8 cellular contexts compared by ENCODE assay signal in genomic region chr21:45294509-45295291, GRCh38. TPM values are rescaled to one million over a fixed set of nuclear protein-coding genes. Genes with fewer than 3 reads are reported as not detected.
DNase-seq lines count a peak whose midpoint lies in the region; ATAC-seq, FAIRE-seq and TF ChIP-seq lines count a peak whose summit lies in the region.

No MANE protein-coding gene starts in this region.

- no peaks in the 10 kb centered on the region for H3K27me3 ChIP-seq in ascending aorta
- no peaks in the 10 kb centered on the region for H3K27me3 ChIP-seq in iPS-15b (ENCODE audit: control insufficient read depth, insufficient read depth, low read length)
- peaks cover 8 to 30% (median 19%) of the 10 kb centered on the region in 3 donors for H3K27me3 ChIP-seq in skeletal muscle tissue (ENCODE audit: control insufficient read depth in 3 of 3, insufficient read depth in 3 of 3, low read length in 3 of 3)

- no peak for ATAC-seq in GM19467 (IDR thresholded peaks at IDR 0.05; ENCODE audit: unreplicated experiment)

- peak overlapping the region; percentile 65 for H3K9ac ChIP-seq in iPS-15b (ENCODE audit: low read depth, low read length)
- peak overlapping the region; percentile 53 to 68 (median 65) for H3K9ac ChIP-seq in skeletal muscle tissue (ENCODE audit: low read depth in 1 of 3, low read length in 3 of 3)

- intact Hi-C loops in ascending aorta (cut with DNase I) = loop anchor here (1.0 to 5.0 kb wide), 4 partner anchors 25 to 422 kb away; partner anchors contain the start of gene PTTG1IP

- H3K4me3 ChIP-seq in ascending aorta (peak overlapping the region in 1 of 2 donors; percentile 15), iPS-15b (ENCODE audit: low read depth, low read length) (no peak overlapping the region), skeletal muscle tissue (ENCODE audit: low read length in 3 of 3) (peak overlapping the region in 2 of 3 donors; percentile 9 to 29)

- DNase-seq in H54 (ENCODE audit: insufficient read length, low spot score) (peak; percentile 99), ascending aorta (ENCODE audit: low spot score in 2 of 2) (peak; percentile 68 to 97), GDM1 (lab: John Stamatoyannopoulos, UW) (no peak), Kasumi-1 (lab: John Stamatoyannopoulos, UW) (no peak)
- no peak for DNase-seq in stimulated activated naive CD4-positive, alpha-beta T cell treated with Interleukin-2 at 50 U/mL for 16 hours (lab: John Stamatoyannopoulos, UW)

- FAIRE-seq in H54 (lab: Jason Lieb, UNC) = no peak

- H3K27ac ChIP-seq in ascending aorta (peak overlapping the region; percentile 78 to 99), skeletal muscle tissue (ENCODE audit: low read depth, low read length) (peak overlapping the region; percentile 86)

- H3K9me3 ChIP-seq in ascending aorta (no peaks in the 10 kb centered on the region), iPS-15b (ENCODE audit: control insufficient read depth, insufficient read depth, low read length) (no peaks in the 10 kb centered on the region), skeletal muscle tissue (ENCODE audit: control insufficient read depth in 3 of 3, low read length in 3 of 3) (no peaks in the 10 kb centered on the region)

- no peaks in the 10 kb centered on the region for H3K36me3 ChIP-seq in ascending aorta
- no peaks in the 10 kb centered on the region for H3K36me3 ChIP-seq in iPS-15b (ENCODE audit: control insufficient read depth, insufficient read depth, low read length)
- H3K36me3 ChIP-seq in skeletal muscle tissue (ENCODE audit: control insufficient read depth in 3 of 3, insufficient read depth in 3 of 3, low read length in 3 of 3) = no peaks in the 10 kb centered on the region

- H3K4me1 ChIP-seq in ascending aorta = peaks cover 21 to 30% of the 10 kb centered on the region in 2 donors
- H3K4me1 ChIP-seq in iPS-15b (ENCODE audit: control insufficient read depth, insufficient read depth, low read length) = no peaks in the 10 kb centered on the region
- peaks cover 30 to 48% (median 40%) of the 10 kb centered on the region in 3 donors for H3K4me1 ChIP-seq in skeletal muscle tissue (ENCODE audit: control insufficient read depth in 3 of 3, insufficient read depth in 3 of 3, low read length in 3 of 3)

- no peak for TF ChIP-seq CTCF in ascending aorta (IDR thresholded peaks at IDR 0.05)

- peak; percentile 22; the same call in 1 of the 2 replicates for TF ChIP-seq POLR2A in H54 (IDR thresholded peaks at IDR 0.05; ENCODE audit: low read depth, low read length)

RNA-seq across cellular contexts. Expression of gene POFUT2, which starts 7.0 kb away (rescaled TPM):
- 39.4 TPM for total RNA-seq in ascending aorta
- total RNA-seq in skeletal muscle tissue = 18.3 TPM

Comparison
In these comparisons a context has a peak if more than half of its experiments do, and no peak if none do; other contexts are left out.
1. DNase-seq: peak in H54 (single experiment) and ascending aorta (2 of 2); none in stimulated activated naive CD4-positive, alpha-beta T cell treated with Interleukin-2 at 50 U/mL for 16 hours (single experiment), GDM1 (single experiment) and Kasumi-1 (0 of 2).